29 cellular contexts compared by ENCODE assay signal in the genomic region with DNA sequence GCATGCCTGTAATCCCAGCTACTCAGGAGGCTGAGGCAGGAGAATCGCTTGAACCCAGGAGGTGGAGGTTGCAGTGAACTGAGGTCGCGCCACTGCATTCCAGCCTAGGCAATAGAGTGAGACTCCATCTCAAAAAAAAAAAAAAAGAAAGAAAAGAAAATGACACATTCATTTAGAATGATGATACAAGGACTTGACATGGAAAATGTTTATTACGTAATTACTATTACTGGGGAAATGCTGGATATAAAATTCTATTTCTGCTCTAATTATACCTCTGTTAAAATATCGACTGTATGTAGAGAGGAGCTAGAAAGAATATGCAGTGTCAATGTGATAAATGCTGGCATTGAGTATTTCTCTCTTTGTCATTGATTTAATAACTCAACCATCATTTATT.
"Had no signal": no experiment of that assay in that cellular context is flagged by ENCODE, and none has a peak within 500 bp of the region (broad histone marks: within the 10 kb centered on the region; RNA-seq: fewer than 3 reads in every experiment).

No MANE protein-coding gene starts in this region.

- FAIRE-seq: urothelium cell line had no signal

- H3K36me3 Mint-ChIP-seq: stimulated activated effector memory CD8-positive, alpha-beta T cell treated with anti-CD3 and anti-CD28 coated beads, Interleukin-12 subunit alpha, Interleukin-12 subunit beta, amount 100 ng/mL, for 72 hours; stimulated activated memory B cell treated with anti-CD40 and anti-IgM and Interleukin-4, amounts not matched to agents 10 μg/mL and 1 μg/mL and 100 μg/mL, for 72 hours; stimulated activated naive B cell treated with anti-CD40 and anti-IgM and Interleukin-4, amounts not matched to agents 10 μg/mL and 1 μg/mL and 100 μg/mL, for 72 hours; type B pancreatic cell had no signal

- H3K9me3 Mint-ChIP-seq: stimulated activated effector memory CD8-positive, alpha-beta T cell treated with anti-CD3 and anti-CD28 coated beads, Interleukin-12 subunit alpha, Interleukin-12 subunit beta, amount 100 ng/mL, for 72 hours; stimulated activated memory B cell treated with anti-CD40 and anti-IgM and Interleukin-4, amounts not matched to agents 10 μg/mL and 1 μg/mL and 100 μg/mL, for 72 hours; stimulated activated naive B cell treated with anti-CD40 and anti-IgM and Interleukin-4, amounts not matched to agents 10 μg/mL and 1 μg/mL and 100 μg/mL, for 72 hours; stimulated activated naive CD8-positive, alpha-beta T cell treated with anti-CD3 and anti-CD28 coated beads, Interleukin-15, amount 100 ng/mL, for 72 hours; stimulated activated naive CD8-positive, alpha-beta T cell treated with anti-CD3 and anti-CD28 coated beads, Interleukin-15, Interleukin-2, amounts not matched to agents 100 ng/mL and 50 ng/mL, for 24 hours; type B pancreatic cell had no signal

- H3K4me1 ChIP-seq: testis, transverse colon, upper lobe of left lung, upper lobe of right lung, uterus, vagina had no signal

- ATAC-seq: stimulated activated effector memory CD8-positive, alpha-beta T cell treated with anti-CD3 and anti-CD28 coated beads, Interleukin-12 subunit alpha, Interleukin-12 subunit beta, amount 100 ng/mL, for 72 hours; stimulated activated memory B cell treated with anti-CD40 and anti-IgM and Interleukin-4, amounts not matched to agents 10 μg/mL and 1 μg/mL and 100 μg/mL, for 72 hours; stimulated activated naive B cell treated with anti-CD40 and anti-IgM and Interleukin-4, amounts not matched to agents 10 μg/mL and 1 μg/mL and 100 μg/mL, for 72 hours; stimulated activated naive CD8-positive, alpha-beta T cell treated with anti-CD3 and anti-CD28 coated beads, Interleukin-15, amount 100 ng/mL, for 72 hours; stimulated activated naive CD8-positive, alpha-beta T cell treated with anti-CD3 and anti-CD28 coated beads, Interleukin-15, Interleukin-2, amounts not matched to agents 100 U/mL and 50 U/mL, for 24 hours; upper lobe of right lung had no signal

- H3K27ac ChIP-seq: stomach, suprapubic skin, testis, thoracic aorta, thyroid gland, tibial artery, tibial nerve, transverse colon, upper lobe of left lung, upper lobe of right lung, uterus, vagina had no signal

- H3K9me3 ChIP-seq: stomach, suprapubic skin, testis, thoracic aorta, thyroid gland, tibial artery, tibial nerve, transverse colon, upper lobe of left lung, upper lobe of right lung, uterus, vagina had no signal

- H3K4me1 Mint-ChIP-seq: stimulated activated effector memory CD8-positive, alpha-beta T cell treated with anti-CD3 and anti-CD28 coated beads, Interleukin-12 subunit alpha, Interleukin-12 subunit beta, amount 100 ng/mL, for 72 hours; stimulated activated memory B cell treated with anti-CD40 and anti-IgM and Interleukin-4, amounts not matched to agents 10 μg/mL and 1 μg/mL and 100 μg/mL, for 72 hours; stimulated activated naive CD8-positive, alpha-beta T cell treated with anti-CD3 and anti-CD28 coated beads, Interleukin-15, amount 100 ng/mL, for 72 hours had no signal

- H3K4me3 ChIP-seq: stomach, suprapubic skin, testis, thoracic aorta, thyroid gland, tibial artery, tibial nerve, transverse colon, upper lobe of left lung, upper lobe of right lung, uterus, vagina had no signal

- H3K27me3 Mint-ChIP-seq: stimulated activated naive CD8-positive, alpha-beta T cell treated with anti-CD3 and anti-CD28 coated beads, Interleukin-15, amount 100 ng/mL, for 72 hours; stimulated activated naive CD8-positive, alpha-beta T cell treated with anti-CD3 and anti-CD28 coated beads, Interleukin-15, Interleukin-2, amounts not matched to agents 100 ng/mL and 50 ng/mL, for 24 hours; type B pancreatic cell had no signal

- DNase-seq: stimulated activated CD4-positive, alpha-beta T cell treated with anti-CD3 and anti-CD28 coated beads, Interleukin-2, amount 100 ng/mL, for 48 hours; stimulated activated CD4-positive, alpha-beta T cell treated with anti-CD3 and anti-CD28 coated beads, Interleukin-4, amount 100 ng/mL, for 1 hour; stimulated activated CD4-positive, alpha-beta T cell treated with anti-CD3 and anti-CD28 coated beads, Interleukin-4, amount 100 ng/mL, for 24 hours; stimulated activated CD4-positive, alpha-beta T cell treated with anti-CD3 and anti-CD28 coated beads, Interleukin-4, amount 100 ng/mL, for 4 hours; stimulated activated CD8-positive, alpha-beta memory T cell treated with anti-CD3 and anti-CD28 coated beads, Interleukin-4, amount 100 ng/mL, for 48 hours; stimulated activated naive B cell treated with anti-CD40 and anti-IgM and Interleukin-4, amounts not matched to agents 10 μg/mL and 1 μg/mL and 100 μg/mL, for 72 hours; stimulated activated naive CD4-positive, alpha-beta T cell; stimulated activated naive CD4-positive, alpha-beta T cell treated with Interleukin-2 at 50 U/mL for 16 hours; stimulated activated naive CD8-positive, alpha-beta T cell treated with anti-CD3 and anti-CD28 coated beads, Interleukin-15, amount 100 ng/mL, for 72 hours; stimulated activated naive CD8-positive, alpha-beta T cell treated with anti-CD3 and anti-CD28 coated beads, Interleukin-15, Interleukin-2, amounts not matched to agents 100 U/mL and 50 U/mL, for 24 hours; stomach; substantia nigra; testis; thyroid gland; tibial artery; transverse colon; trophoblast cell; upper lobe of left lung; upper lobe of right lung; uterus had no signal

- H3K4me3 Mint-ChIP-seq: stimulated activated effector memory CD8-positive, alpha-beta T cell treated with anti-CD3 and anti-CD28 coated beads, Interleukin-12 subunit alpha, Interleukin-12 subunit beta, amount 100 ng/mL, for 72 hours; stimulated activated memory B cell treated with anti-CD40 and anti-IgM and Interleukin-4, amounts not matched to agents 10 μg/mL and 1 μg/mL and 100 μg/mL, for 72 hours; stimulated activated naive B cell treated with anti-CD40 and anti-IgM and Interleukin-4, amounts not matched to agents 10 μg/mL and 1 μg/mL and 100 μg/mL, for 72 hours; stimulated activated naive CD8-positive, alpha-beta T cell treated with anti-CD3 and anti-CD28 coated beads, Interleukin-15, amount 100 ng/mL, for 72 hours; stimulated activated naive CD8-positive, alpha-beta T cell treated with anti-CD3 and anti-CD28 coated beads, Interleukin-15, Interleukin-2, amounts not matched to agents 100 ng/mL and 50 ng/mL, for 24 hours; type B pancreatic cell had no signal

- H3K27ac Mint-ChIP-seq: stimulated activated effector memory CD8-positive, alpha-beta T cell treated with anti-CD3 and anti-CD28 coated beads, Interleukin-12 subunit alpha, Interleukin-12 subunit beta, amount 100 ng/mL, for 72 hours; stimulated activated memory B cell treated with anti-CD40 and anti-IgM and Interleukin-4, amounts not matched to agents 10 μg/mL and 1 μg/mL and 100 μg/mL, for 72 hours; stimulated activated naive B cell treated with anti-CD40 and anti-IgM and Interleukin-4, amounts not matched to agents 10 μg/mL and 1 μg/mL and 100 μg/mL, for 72 hours; stimulated activated naive CD8-positive, alpha-beta T cell treated with anti-CD3 and anti-CD28 coated beads, Interleukin-15, Interleukin-2, amounts not matched to agents 100 ng/mL and 50 ng/mL, for 24 hours; type B pancreatic cell had no signal

- H3K36me3 ChIP-seq: stomach, suprapubic skin, thoracic aorta, thyroid gland, tibial artery, tibial nerve, transverse colon, upper lobe of left lung, upper lobe of right lung, uterus, vagina had no signal

- H3K27me3 ChIP-seq: stomach, suprapubic skin, testis, thyroid gland, tibial artery, tibial nerve, transverse colon, upper lobe of left lung, upper lobe of right lung, uterus, vagina had no signal
